In the genomic region with DNA sequence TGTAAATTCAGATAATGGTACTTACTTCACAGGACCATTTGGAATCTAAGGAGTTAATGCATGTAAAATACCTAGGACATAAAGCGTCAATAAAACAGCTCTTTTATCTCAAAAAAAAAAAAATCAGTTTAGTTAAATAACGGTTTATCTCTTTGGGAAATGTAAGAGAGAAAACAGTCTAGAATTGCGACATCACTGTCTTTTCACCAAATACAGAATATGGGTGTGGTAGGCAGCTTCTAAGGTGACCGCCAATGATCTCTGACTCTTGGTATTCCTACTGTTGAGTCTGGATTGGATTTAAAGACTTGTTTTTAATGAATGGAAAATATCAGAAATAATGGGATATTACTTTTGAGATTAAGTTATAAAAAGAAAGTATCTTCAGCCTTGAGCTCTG, we compare ENCODE assay signal across 32 cellular contexts.
"Had no signal": no experiment of that assay in that cellular context is flagged by ENCODE, and none has a peak within 500 bp of the region (broad histone marks: within the 10 kb centered on the region; RNA-seq: fewer than 3 reads in every experiment).

No MANE protein-coding gene starts in this region.

- H2AFZ ChIP-seq: parathyroid adenoma had no signal

- H3K9me3 Mint-ChIP-seq: nephron progenitor cell; stimulated activated memory B cell treated with anti-CD40 and anti-IgM and Interleukin-4, amounts not matched to agents 10 μg/mL and 1 μg/mL and 100 μg/mL, for 72 hours; type B pancreatic cell had no signal

- H3K36me3 Mint-ChIP-seq: naive thymus-derived CD8-positive, alpha-beta T cell; natural killer cell treated with Interleukin-12 subunit alpha and Interleukin-12 subunit beta and Interleukin-15 and Interleukin-18, amount 100 ng/mL, for 72 hours; stimulated activated memory B cell treated with anti-CD40 and anti-IgM and Interleukin-4, amounts not matched to agents 10 μg/mL and 1 μg/mL and 100 μg/mL, for 72 hours; type B pancreatic cell had no signal

- H3K4me1 Mint-ChIP-seq: naive thymus-derived CD8-positive, alpha-beta T cell; nephron progenitor cell; neural crest cell; stimulated activated memory B cell treated with anti-CD40 and anti-IgM and Interleukin-4, amounts not matched to agents 10 μg/mL and 1 μg/mL and 100 μg/mL, for 72 hours; stimulated activated naive CD8-positive, alpha-beta T cell treated with anti-CD3 and anti-CD28 coated beads, Interleukin-15, amount 100 ng/mL, for 72 hours had no signal

- H3K79me2 ChIP-seq: parathyroid adenoma had no signal

- H3K4me2 ChIP-seq: smooth muscle cell had no signal

- H3K36me3 ChIP-seq: neutrophil, spleen, suprapubic skin, tibial artery, transverse colon, upper lobe of right lung, uterus had no signal

- DNase-seq: naive thymus-derived CD8-positive, alpha-beta T cell; nephron progenitor cell; nucleus accumbens; posterior cingulate gyrus; psoas muscle; right cardiac atrium; spleen; stimulated activated CD4-positive, alpha-beta T cell treated with anti-CD3 and anti-CD28 coated beads, Interleukin-12 subunit alpha, Interleukin-12 subunit beta, amount 100 ng/mL, for 4 hours; stimulated activated CD4-positive, alpha-beta T cell treated with anti-CD3 and anti-CD28 coated beads, Interleukin-1b, Interleukin-23, amount 100 ng/mL, for 48 hours; stimulated activated CD4-positive, alpha-beta T cell treated with anti-CD3 and anti-CD28 coated beads, Interleukin-4, amount 100 ng/mL, for 1 hour; stimulated activated CD4-positive, alpha-beta T cell treated with anti-CD3 and anti-CD28 coated beads, Interleukin-4, amount 100 ng/mL, for 4 hours; stimulated activated CD8-positive, alpha-beta memory T cell treated with anti-CD3 and anti-CD28 coated beads, Interleukin-4, amount 100 ng/mL, for 48 hours; stimulated activated naive CD4-positive, alpha-beta T cell; stimulated activated naive CD8-positive, alpha-beta T cell treated with anti-CD3 and anti-CD28 coated beads, Interleukin-15, amount 100 ng/mL, for 72 hours; stimulated activated naive CD8-positive, alpha-beta T cell treated with anti-CD3 and anti-CD28 coated beads, Interleukin-15, Interleukin-2, amounts not matched to agents 100 U/mL and 50 U/mL, for 24 hours; substantia nigra; testis; tibial artery; transverse colon; upper lobe of right lung; uterus had no signal

- H3K27ac Mint-ChIP-seq: naive thymus-derived CD8-positive, alpha-beta T cell; natural killer cell treated with Interleukin-12 subunit alpha and Interleukin-12 subunit beta and Interleukin-15 and Interleukin-18, amount 100 ng/mL, for 72 hours; nephron progenitor cell; progenitor cell of endocrine pancreas; stimulated activated memory B cell treated with anti-CD40 and anti-IgM and Interleukin-4, amounts not matched to agents 10 μg/mL and 1 μg/mL and 100 μg/mL, for 72 hours; stimulated activated naive CD8-positive, alpha-beta T cell treated with anti-CD3 and anti-CD28 coated beads, Interleukin-15, amount 100 ng/mL, for 72 hours; type B pancreatic cell had no signal

- H3K27ac ChIP-seq: neutrophil, parathyroid adenoma, psoas muscle, skin epidermis, spleen, suprapubic skin, testis, tibial artery, transverse colon, upper lobe of right lung, uterus had no signal

- H3K9me3 ChIP-seq: neutrophil, psoas muscle, suprapubic skin, testis, tibial artery, transverse colon, upper lobe of right lung, uterus had no signal

- ATAC-seq: naive thymus-derived CD8-positive, alpha-beta T cell; natural killer cell treated with Interleukin-12 subunit alpha and Interleukin-12 subunit beta and Interleukin-15 and Interleukin-18, amount 100 ng/mL, for 72 hours; psoas muscle; right cardiac atrium; sciatic nerve; stimulated activated memory B cell treated with anti-CD40 and anti-IgM and Interleukin-4, amounts not matched to agents 10 μg/mL and 1 μg/mL and 100 μg/mL, for 72 hours; stimulated activated naive CD8-positive, alpha-beta T cell treated with anti-CD3 and anti-CD28 coated beads, Interleukin-15, amount 100 ng/mL, for 72 hours; stimulated activated naive CD8-positive, alpha-beta T cell treated with anti-CD3 and anti-CD28 coated beads, Interleukin-15, Interleukin-2, amounts not matched to agents 100 U/mL and 50 U/mL, for 24 hours; upper lobe of right lung had no signal

- H3K4me3 Mint-ChIP-seq: naive thymus-derived CD8-positive, alpha-beta T cell; natural killer cell treated with Interleukin-12 subunit alpha and Interleukin-12 subunit beta and Interleukin-15 and Interleukin-18, amount 100 ng/mL, for 72 hours; nephron progenitor cell; neural crest cell; stimulated activated memory B cell treated with anti-CD40 and anti-IgM and Interleukin-4, amounts not matched to agents 10 μg/mL and 1 μg/mL and 100 μg/mL, for 72 hours; stimulated activated naive CD8-positive, alpha-beta T cell treated with anti-CD3 and anti-CD28 coated beads, Interleukin-15, amount 100 ng/mL, for 72 hours; type B pancreatic cell had no signal

- H3K9ac ChIP-seq: parathyroid adenoma had no signal

- H3K27me3 Mint-ChIP-seq: naive thymus-derived CD8-positive, alpha-beta T cell; natural killer cell treated with Interleukin-12 subunit alpha and Interleukin-12 subunit beta and Interleukin-15 and Interleukin-18, amount 100 ng/mL, for 72 hours; progenitor cell of endocrine pancreas; stimulated activated memory B cell treated with anti-CD40 and anti-IgM and Interleukin-4, amounts not matched to agents 10 μg/mL and 1 μg/mL and 100 μg/mL, for 72 hours; stimulated activated naive CD8-positive, alpha-beta T cell treated with anti-CD3 and anti-CD28 coated beads, Interleukin-15, amount 100 ng/mL, for 72 hours; type B pancreatic cell had no signal

- H3K4me3 ChIP-seq: psoas muscle, skin epidermis, smooth muscle cell, spleen, suprapubic skin, testis, tibial artery, transverse colon, upper lobe of right lung, uterus had no signal

- H3K4me1 ChIP-seq: parathyroid adenoma, psoas muscle, spleen, suprapubic skin, testis, tibial artery, transverse colon, upper lobe of right lung, uterus had no signal

- H3K27me3 ChIP-seq: neutrophil, spleen, suprapubic skin, testis, tibial artery, transverse colon, upper lobe of right lung, uterus had no signal
